Comparison of ENCODE assay signal across 27 cellular contexts in the genomic region with DNA sequence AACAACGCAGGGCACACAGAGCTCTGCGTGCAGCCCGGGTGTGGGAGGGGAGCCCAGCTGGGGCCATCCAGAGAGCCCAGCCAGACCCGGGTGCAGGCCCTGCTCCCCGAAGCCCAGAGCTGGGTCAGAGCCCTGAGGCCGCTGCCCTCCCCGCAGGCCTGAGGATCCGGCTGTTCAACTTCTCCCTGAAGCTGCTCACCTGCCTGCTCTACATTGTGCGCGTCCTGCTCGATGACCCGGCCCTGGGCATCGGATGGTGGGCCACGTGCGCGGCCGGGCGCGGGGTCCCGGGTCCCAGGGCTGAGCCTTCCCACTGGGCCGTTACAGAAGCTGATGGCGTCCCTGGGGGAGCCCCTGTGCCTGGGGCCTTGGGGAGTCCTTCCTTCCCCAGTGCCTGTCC. TPM values are rescaled to one million over a fixed set of nuclear protein-coding genes. Genes with fewer than 3 reads are reported as not detected.
"Had no signal": no experiment of that assay in that cellular context is flagged by ENCODE, and none has a peak within 500 bp of the region (broad histone marks: within the 10 kb centered on the region; RNA-seq: fewer than 3 reads in every experiment).

No MANE protein-coding gene starts in this region.

- H3K4me3 ChIP-seq: stomach, suprapubic skin, testis, thoracic aorta, thyroid gland, tibial artery, tibial nerve, transverse colon, upper lobe of left lung, upper lobe of right lung, uterus, vagina had no signal

- H3K27ac ChIP-seq: stomach, suprapubic skin, testis, thoracic aorta, thyroid gland, tibial artery, tibial nerve, transverse colon, upper lobe of left lung, upper lobe of right lung, uterus, vagina had no signal

- H3K36me3 ChIP-seq: stomach, suprapubic skin, thoracic aorta, thyroid gland, tibial artery, tibial nerve, transverse colon, upper lobe of left lung, upper lobe of right lung, uterus, vagina had no signal

- H3K9me3 ChIP-seq: suprapubic skin, testis, thoracic aorta, thyroid gland, transverse colon, upper lobe of left lung, upper lobe of right lung, uterus, vagina had no signal

- DNase-seq: stimulated activated CD4-positive, alpha-beta T cell treated with anti-CD3 and anti-CD28 coated beads, Interleukin-2, amount 100 ng/mL, for 48 hours; stimulated activated CD4-positive, alpha-beta T cell treated with anti-CD3 and anti-CD28 coated beads, Interleukin-4, amount 100 ng/mL, for 1 hour; stimulated activated CD4-positive, alpha-beta T cell treated with anti-CD3 and anti-CD28 coated beads, Interleukin-4, amount 100 ng/mL, for 24 hours; stimulated activated CD4-positive, alpha-beta T cell treated with anti-CD3 and anti-CD28 coated beads, Interleukin-4, amount 100 ng/mL, for 4 hours; stimulated activated CD8-positive, alpha-beta memory T cell treated with anti-CD3 and anti-CD28 coated beads, Interleukin-4, amount 100 ng/mL, for 48 hours; stimulated activated naive B cell treated with anti-CD40 and anti-IgM and Interleukin-4, amounts not matched to agents 10 μg/mL and 1 μg/mL and 100 μg/mL, for 72 hours; stimulated activated naive CD4-positive, alpha-beta T cell; stimulated activated naive CD4-positive, alpha-beta T cell treated with Interleukin-2 at 50 U/mL for 16 hours; stimulated activated naive CD8-positive, alpha-beta T cell treated with anti-CD3 and anti-CD28 coated beads, Interleukin-15, amount 100 ng/mL, for 72 hours; stimulated activated naive CD8-positive, alpha-beta T cell treated with anti-CD3 and anti-CD28 coated beads, Interleukin-15, Interleukin-2, amounts not matched to agents 100 U/mL and 50 U/mL, for 24 hours; stomach; substantia nigra; testis; thyroid gland; tibial artery; transverse colon; trophoblast cell; upper lobe of right lung; uterus had no signal

- ATAC-seq: stimulated activated effector memory CD8-positive, alpha-beta T cell treated with anti-CD3 and anti-CD28 coated beads, Interleukin-12 subunit alpha, Interleukin-12 subunit beta, amount 100 ng/mL, for 72 hours; stimulated activated memory B cell treated with anti-CD40 and anti-IgM and Interleukin-4, amounts not matched to agents 10 μg/mL and 1 μg/mL and 100 μg/mL, for 72 hours; stimulated activated naive B cell treated with anti-CD40 and anti-IgM and Interleukin-4, amounts not matched to agents 10 μg/mL and 1 μg/mL and 100 μg/mL, for 72 hours; stimulated activated naive CD8-positive, alpha-beta T cell treated with anti-CD3 and anti-CD28 coated beads, Interleukin-15, amount 100 ng/mL, for 72 hours; stimulated activated naive CD8-positive, alpha-beta T cell treated with anti-CD3 and anti-CD28 coated beads, Interleukin-15, Interleukin-2, amounts not matched to agents 100 U/mL and 50 U/mL, for 24 hours; upper lobe of right lung had no signal

- H3K4me1 ChIP-seq: stomach, suprapubic skin, thyroid gland, tibial artery, tibial nerve, transverse colon, upper lobe of left lung, upper lobe of right lung, uterus, vagina had no signal

- H3K27me3 ChIP-seq: testis, thyroid gland, transverse colon, upper lobe of left lung, uterus, vagina had no signal

RNA-seq across cellular contexts. Expression of gene SOHLH1, which starts 51.5 kb away (rescaled TPM):
- polyA plus RNA-seq: stomach, urinary bladder had no signal
